In genomic region chr19:8610928-8611284, GRCh38 we compare ENCODE assay signal across 11 cellular contexts. TPM values are rescaled to one million over a fixed set of nuclear protein-coding genes. Genes with fewer than 3 reads are reported as not detected.
DNase-seq lines count a peak whose midpoint lies in the region; ATAC-seq and TF ChIP-seq lines count a peak whose summit lies in the region.
"Had no signal": no experiment of that assay in that cellular context is flagged by ENCODE, and none has a peak within 500 bp of the region (broad histone marks: within the 10 kb centered on the region; RNA-seq: fewer than 3 reads in every experiment).

No MANE protein-coding gene starts in this region.

- peak overlapping the region in 1 of 5 donors; percentile 51 for H3K4me3 Mint-ChIP-seq in immature natural killer cell

- peaks cover 5% of the 10 kb centered on the region for H3K79me2 ChIP-seq in smooth muscle cell (ENCODE audit: low read depth)

- H3K4me2 ChIP-seq in smooth muscle cell, result peak overlapping the region; percentile 90

- H3K27ac Mint-ChIP-seq in immature natural killer cell, result peak overlapping the region in 1 of 6 donors; percentile 71

- H3K27me3 Mint-ChIP-seq in immature natural killer cell (ENCODE audit: low read depth in 3 of 3), result peaks cover 20 to 29% (median 24%) of the 10 kb centered on the region in 3 donors
- H3K27me3 Mint-ChIP-seq: CD4-positive, alpha-beta T cell had no signal

- peaks cover 0 to 17% (median 9%) of the 10 kb centered on the region in 3 donors for H3K36me3 Mint-ChIP-seq in immature natural killer cell

- H3K4me3 ChIP-seq in SK-N-MC, result peak overlapping the region; percentile 89
- peak overlapping the region in 1 of 2 donors; percentile 47 for H3K4me3 ChIP-seq in left lung
- H3K4me3 ChIP-seq in smooth muscle cell, result peak overlapping the region; percentile 68

- peaks cover 73 to 82% of the 10 kb centered on the region in 2 donors for H3K4me1 Mint-ChIP-seq in immature natural killer cell

- no CpG with 5 or more reads among the region's 9 CpGs for WGBS in smooth muscle cell (ENCODE audit: low lambda C conversion rate)

- H3K27ac ChIP-seq in SK-N-MC (peak overlapping the region; percentile 53; the same call in 1 of the 2 replicates), left lung (peak overlapping the region; percentile 37 to 65), smooth muscle cell (ENCODE audit: low read depth) (peak overlapping the region; percentile 31)

- H3K4me1 ChIP-seq in left lung (peaks cover 0 to 27% of the 10 kb centered on the region in 2 donors), smooth muscle cell (ENCODE audit: low read depth) (no peaks in the 10 kb centered on the region)

- TF ChIP-seq CTCF in left lung (IDR thresholded peaks at IDR 0.05) (no peak), smooth muscle cell (IDR thresholded peaks at IDR 0.05; ENCODE audit: borderline replicate concordance, insufficient read depth, poor library complexity, severe bottlenecking) (no peak)

- H3K9me3 ChIP-seq in SK-N-MC (ENCODE audit: low read depth, low read length), result no peaks in the 10 kb centered on the region
- H3K9me3 ChIP-seq in left lung, result no peaks in the 10 kb centered on the region
- H3K9me3 ChIP-seq in smooth muscle cell (replicated peaks; ENCODE audit: low read depth), result no peaks in the 10 kb centered on the region

- no peak overlapping the region for H2AFZ ChIP-seq in smooth muscle cell (ENCODE audit: low read depth)

- ATAC-seq in left lung, result no peak

- peaks cover 10% of the 10 kb centered on the region for H3F3A ChIP-seq in smooth muscle cell (ENCODE audit: low read depth)

- H3K36me3 ChIP-seq in SK-N-MC (ENCODE audit: insufficient read depth, low read length), result peaks cover 3% of the 10 kb centered on the region; the same call in 1 of the 2 replicates
- H3K36me3 ChIP-seq in left lung, result no peaks in the 10 kb centered on the region
- no peaks in the 10 kb centered on the region for H3K36me3 ChIP-seq in smooth muscle cell (ENCODE audit: low read depth)

- intact Hi-C loops in left lung (cut with DNase I), result no loop called here

- peak; percentile 18 for DNase-seq in CMK (ENCODE audit: low read depth)
- DNase-seq in SK-N-MC (ENCODE audit: low read depth, low spot score), result no peak
- no peak for DNase-seq in left lung
- DNase-seq in smooth muscle cell (lab: John Stamatoyannopoulos, UW; ENCODE audit: unreplicated experiment), result no peak
- DNase-seq in NCI-H526 treated with DMSO at 0.1 percent for 48 hours (lab: John Stamatoyannopoulos, UW), result no peak
- no peak for DNase-seq in SIG-M5 (lab: John Stamatoyannopoulos, UW)
- no peak for DNase-seq in immature natural killer cell
- DNase-seq in islet precursor cell, result no peak
- DNase-seq: NCI-H510A treated with DMSO at 0.1 percent for 48 hours had no signal

- no peaks in the 10 kb centered on the region for H4K20me1 ChIP-seq in smooth muscle cell (ENCODE audit: low read depth)

- H3K27me3 ChIP-seq in left lung, result peaks cover 0 to 30% of the 10 kb centered on the region in 2 donors
- H3K27me3 ChIP-seq in smooth muscle cell (ENCODE audit: low read depth), result no peaks in the 10 kb centered on the region

- H3K9ac ChIP-seq in SK-N-MC (ENCODE audit: insufficient read length) (peak overlapping the region; percentile 59), smooth muscle cell (ENCODE audit: low read depth) (no peak overlapping the region)

- H3K9me3 Mint-ChIP-seq in immature natural killer cell, result no peaks in the 10 kb centered on the region
- H3K9me3 Mint-ChIP-seq: CD4-positive, alpha-beta T cell had no signal

RNA-seq across cellular contexts. Expression of gene ADAMTS10, which starts 0.4 kb away (rescaled TPM):
- 10 to 100 TPM; 18.5 to 23.9 TPM for total RNA-seq in left lung
- 13.1 and 18.3 TPM in 2 replicates for total RNA-seq in smooth muscle cell
- polyA plus RNA-seq in smooth muscle cell, result 14.1 and 21.9 TPM in 2 replicates
- 1 to 10 TPM; 1.4 to 7.4 (median 2.3) TPM for polyA plus RNA-seq in immature natural killer cell

RNA-seq across cellular contexts. Expression of gene NFILZ, which starts 19.5 kb away (rescaled TPM):
- total RNA-seq in left lung (not detected), smooth muscle cell (not detected in 2 replicates)
- polyA plus RNA-seq in smooth muscle cell (not detected in 2 replicates), immature natural killer cell (not detected)
- total RNA-seq: CD4-positive, alpha-beta T cell; endothelial cell of umbilical vein had no signal
- polyA plus RNA-seq: endothelial cell of umbilical vein had no signal

RNA-seq across cellular contexts. Expression of gene MYO1F, which starts 33.7 kb away (rescaled TPM):
- total RNA-seq in left lung, result 100 to 1,000 TPM in 1 of 2 donors, 10 to 100 TPM in 1; 42.6 to 161 TPM
- total RNA-seq in smooth muscle cell, result 0.22 TPM in 1 of 2 replicates, not detected in the other
- polyA plus RNA-seq in smooth muscle cell, result 1.4 and 4.1 TPM in 2 replicates
- polyA plus RNA-seq in immature natural killer cell, result 100 to 1,000 TPM; 104 to 340 (median 110) TPM

Comparison
In these comparisons a context has a peak if more than half of its experiments do, and no peak if none do; other contexts are left out.
1. RNA of gene MYO1F, which starts 33.7 kb away (total RNA-seq): 42.6 to 161 TPM in left lung; 0.22 TPM in smooth muscle cell; every median in the first group is over 10 times any median in the second.
2. Peak in every context shown above with its lines, with median percentiles within 50 percentile points of each other: H3K27ac ChIP-seq.